Comparison of ENCODE assay signal across 16 cellular contexts in genomic region chr14:98112211-98112780, GRCh38.
"Had no signal": no experiment of that assay in that cellular context is flagged by ENCODE, and none has a peak within 500 bp of the region (broad histone marks: within the 10 kb centered on the region; RNA-seq: fewer than 3 reads in every experiment).

No MANE protein-coding gene starts in this region.

- H3K4me1 ChIP-seq: ascending aorta, right atrium auricular region had no signal

- H3K9me3 Mint-ChIP-seq: activated CD4-positive, alpha-beta memory T cell treated with anti-CD3 and anti-CD28 coated beads, Interleukin-2, amount 10 ng/mL, durations not matched to agents 7 days and 5 days; activated T-cell treated with anti-CD3 and anti-CD28 coated beads, Interleukin-2, amount 50 U/mL, for 72 hours; endodermal cell had no signal

- H3K27ac Mint-ChIP-seq: activated CD4-positive, alpha-beta memory T cell treated with anti-CD3 and anti-CD28 coated beads, Interleukin-2, amount 10 ng/mL, durations not matched to agents 7 days and 5 days; activated T-cell treated with anti-CD3 and anti-CD28 coated beads, Interleukin-2, amount 50 U/mL, for 72 hours; endodermal cell; naive B cell had no signal

- H3K27ac ChIP-seq: ascending aorta, dorsolateral prefrontal cortex, neutrophil, right atrium auricular region, skin epidermis, WERI-Rb-1 had no signal

- H3K4me3 Mint-ChIP-seq: activated CD4-positive, alpha-beta memory T cell treated with anti-CD3 and anti-CD28 coated beads, Interleukin-2, amount 10 ng/mL, durations not matched to agents 7 days and 5 days; activated T-cell treated with anti-CD3 and anti-CD28 coated beads, Interleukin-2, amount 50 U/mL, for 72 hours; endodermal cell; naive B cell had no signal

- H3K9me3 ChIP-seq: ascending aorta, neutrophil, right atrium auricular region had no signal

- H3K36me3 Mint-ChIP-seq: naive B cell had no signal

- H3K27me3 Mint-ChIP-seq: activated CD4-positive, alpha-beta memory T cell treated with anti-CD3 and anti-CD28 coated beads, Interleukin-2, amount 10 ng/mL, durations not matched to agents 7 days and 5 days; naive B cell had no signal

- H3K27me3 ChIP-seq: ascending aorta, neutrophil, right atrium auricular region had no signal

- H3K36me3 ChIP-seq: ascending aorta, neutrophil, right atrium auricular region, WERI-Rb-1 had no signal

- H3K4me1 Mint-ChIP-seq: activated CD4-positive, alpha-beta memory T cell treated with anti-CD3 and anti-CD28 coated beads, Interleukin-2, amount 10 ng/mL, durations not matched to agents 7 days and 5 days; naive B cell had no signal

- H3K4me3 ChIP-seq: ascending aorta, dorsolateral prefrontal cortex, right atrium auricular region, skin epidermis had no signal

- DNase-seq: activated CD4-positive, alpha-beta memory T cell treated with anti-CD3 and anti-CD28 coated beads, Interleukin-2, amount 10 ng/mL, durations not matched to agents 7 days and 5 days; activated CD8-positive, alpha-beta memory T cell treated with anti-CD3 and anti-CD28 coated beads, Interleukin-2, amount 50 U/mL, for 4 hours; activated T-cell treated with anti-CD3 and anti-CD28 coated beads, Interleukin-2, amount 50 U/mL, for 72 hours; dorsolateral prefrontal cortex; endodermal cell; naive B cell; stimulated activated CD4-positive, alpha-beta T cell treated with anti-CD3 and anti-CD28 coated beads, Interleukin-15, amount 100 ng/mL, for 24 hours; stimulated activated CD4-positive, alpha-beta T cell treated with anti-CD3 and anti-CD28 coated beads, Interleukin-4, amount 100 ng/mL, for 1 hour; stimulated activated naive CD4-positive, alpha-beta T cell; trophoblast cell; WERI-Rb-1 had no signal

- ATAC-seq: activated T-cell treated with anti-CD3 and anti-CD28 coated beads, Interleukin-2, amount 50 U/mL, for 72 hours; left lobe of liver had no signal
